9 cellular contexts compared by ENCODE assay signal in genomic region chr10:104622598-104623209, GRCh38. TPM values are rescaled to one million over a fixed set of nuclear protein-coding genes. Genes with fewer than 3 reads are reported as not detected.
A peak's percentile ranks its signal among the peaks of the same experiment; 100 is the strongest.
DNase-seq lines count a peak whose midpoint lies in the region; ATAC-seq and TF ChIP-seq lines count a peak whose summit lies in the region.
"Had no signal": no experiment of that assay in that cellular context is flagged by ENCODE, and none has a peak within 500 bp of the region (broad histone marks: within the 10 kb centered on the region; RNA-seq: fewer than 3 reads in every experiment).

No MANE protein-coding gene starts in this region.

- H3K27me3 ChIP-seq in HL-60 (ENCODE audit: insufficient read depth, poor library complexity, severe bottlenecking) (peaks cover 4% of the 10 kb centered on the region), lower lobe of right lung (ENCODE audit: low read depth) (peaks cover 27% of the 10 kb centered on the region)

- H3K36me3 ChIP-seq in lower lobe of right lung: no peaks in the 10 kb centered on the region

- no peaks in the 10 kb centered on the region for H3K4me1 ChIP-seq in lower lobe of right lung

- in situ Hi-C loops in KBM-7 (cut with MboI; ENCODE audit: low pct_unique_long_range_greater_than_20kb, low sequenced_read_pairs): no loop called here

- TF ChIP-seq CTCF in HL-60 (IDR thresholded peaks at IDR 0.05; ENCODE audit: insufficient read depth, low read length) (peak; percentile 38), VCaP (conservative IDR thresholded peaks at IDR 0.05) (peak; percentile 87), lower lobe of right lung (IDR thresholded peaks at IDR 0.05) (peak; percentile 18)

- H3K4me3 ChIP-seq in HL-60 (replicated peaks; ENCODE audit: insufficient read depth, low read length) (no peak overlapping the region), lower lobe of right lung (no peak overlapping the region)

- intact Hi-C loops in lower lobe of right lung (cut with DNase I): no loop called here

- H3K27ac ChIP-seq in HL-60 (replicated peaks) (no peak overlapping the region), VCaP (no peak overlapping the region), lower lobe of right lung (no peak overlapping the region)

- H3K9me3 ChIP-seq in lower lobe of right lung: no peaks in the 10 kb centered on the region

- no peak for ATAC-seq in lower lobe of right lung

- peak; percentile 1 for DNase-seq in NCI-H1105 treated with DMSO at 0.1 percent for 48 hours (lab: John Stamatoyannopoulos, UW)
- no peak for DNase-seq in NCI-H1105 (lab: John Stamatoyannopoulos, UW)
- DNase-seq in HL-60 (ENCODE audit: low read depth in 1 of 2, low spot score in 1 of 2): peak; percentile 5 to 18
- no peak for DNase-seq in lower lobe of right lung
- DNase-seq in stimulated activated CD4-positive, alpha-beta T cell treated with anti-CD3 and anti-CD28 coated beads, Interleukin-2, amount 100 ng/mL, for 24 hours: no peak
- DNase-seq in KBM-7: no peak
- DNase-seq in HCEC 1CT: no peak
- DNase-seq: activated CD8-positive, alpha-beta memory T cell treated with anti-CD3 and anti-CD28 coated beads for 24 hours had no signal

RNA-seq across cellular contexts. Expression of gene SORCS3, which starts 18.4 kb away (rescaled TPM):
- total RNA-seq in lower lobe of right lung: not detected

Comparison
In these comparisons a context has a peak if more than half of its experiments do, and no peak if none do; other contexts are left out.
1. DNase-seq: peak in NCI-H1105 treated with DMSO at 0.1 percent for 48 hours (single experiment) and HL-60 (2 of 2); none in NCI-H1105 (single experiment), lower lobe of right lung (single experiment), stimulated activated CD4-positive, alpha-beta T cell treated with anti-CD3 and anti-CD28 coated beads, Interleukin-2, amount 100 ng/mL, for 24 hours (0 of 2), KBM-7 (single experiment) and HCEC 1CT (single experiment).
2. CTCF ChIP-seq: peak in every context shown above with its lines; median percentile 87 in VCaP; 38 in HL-60; 18 in lower lobe of right lung.